In the genomic region with DNA sequence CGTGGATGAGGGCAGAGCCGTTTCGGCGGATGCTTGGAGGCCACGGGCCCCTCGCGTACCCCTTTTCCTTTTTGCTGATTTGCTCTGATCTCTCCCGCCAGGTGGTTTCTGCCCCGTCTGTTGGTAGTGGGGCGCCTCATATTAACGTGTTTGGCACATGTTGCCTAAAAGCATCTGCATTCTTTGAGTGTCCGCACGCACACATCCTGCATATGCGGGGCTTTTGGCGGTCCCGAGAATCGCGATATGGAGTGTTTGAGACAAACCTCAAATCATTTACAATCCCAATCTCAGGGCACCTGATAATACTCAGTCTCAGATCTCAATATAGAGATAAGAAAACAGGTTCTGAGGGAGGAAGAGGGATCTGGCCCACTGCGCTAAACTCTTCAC, we compare ENCODE assay signal across 7 cellular contexts. TPM values are rescaled to one million over a fixed set of nuclear protein-coding genes. Genes with fewer than 3 reads are reported as not detected.
DNase-seq lines count a peak whose midpoint lies in the region; ATAC-seq, FAIRE-seq and TF ChIP-seq lines count a peak whose summit lies in the region.

No MANE protein-coding gene starts in this region.

- H3K4me1 ChIP-seq in HUES64 (ENCODE audit: insufficient read depth, low read length) (peaks cover 23% of the 10 kb centered on the region; the same call in 1 of the 2 replicates), keratinocyte (ENCODE audit: control insufficient read depth, extremely low read depth, insufficient read depth, low read length) (peaks cover 19% of the 10 kb centered on the region), subcutaneous abdominal adipose tissue (ENCODE audit: control insufficient read depth in 5 of 5, insufficient read depth in 5 of 5, low read length in 5 of 5) (peaks cover 23 to 56% (median 43%) of the 10 kb centered on the region in 5 donors)

- peaks cover 26% of the 10 kb centered on the region for H3K4me1 Mint-ChIP-seq in activated naive CD8-positive, alpha-beta T cell treated with anti-CD3 and anti-CD28 coated beads for 36 hours

- dilution Hi-C loops in keratinocyte (cut with MboI; ENCODE audit: extremely low pct_ligation_motif_present, low sequenced_read_pairs), result no loop called here

- H3K36me3 ChIP-seq in HUES64 (ENCODE audit: insufficient read depth, low read length), result peaks cover 23% of the 10 kb centered on the region
- peaks cover 15 to 28% of the 10 kb centered on the region in 2 experiments for H3K36me3 ChIP-seq in keratinocyte (ENCODE audit: control insufficient read depth in 2 of 2, extremely low read depth in 1 of 2, insufficient read depth in 2 of 2, low read length in 2 of 2)
- H3K36me3 ChIP-seq in subcutaneous abdominal adipose tissue (ENCODE audit: control insufficient read depth in 5 of 5, insufficient read depth in 5 of 5, low read length in 5 of 5), result peaks cover 0 to 27% (median 19%) of the 10 kb centered on the region in 5 donors

- no peaks in the 10 kb centered on the region for H3K9me3 Mint-ChIP-seq in activated naive CD8-positive, alpha-beta T cell treated with anti-CD3 and anti-CD28 coated beads for 36 hours

- intact Hi-C loops in posterior vena cava (cut with DNase I), result no loop called here

- peaks cover 5% of the 10 kb centered on the region for H3K27me3 Mint-ChIP-seq in activated naive CD8-positive, alpha-beta T cell treated with anti-CD3 and anti-CD28 coated beads for 36 hours

- no peak for FAIRE-seq in keratinocyte (lab: Jason Lieb, UNC)

- peaks cover 34% of the 10 kb centered on the region for H4K20me1 ChIP-seq in keratinocyte (ENCODE audit: control insufficient read depth, extremely low read depth, insufficient read depth, low read length)

- peaks cover 40% of the 10 kb centered on the region for H3K36me3 Mint-ChIP-seq in activated naive CD8-positive, alpha-beta T cell treated with anti-CD3 and anti-CD28 coated beads for 36 hours

- H3K27me3 ChIP-seq in HUES64 (ENCODE audit: insufficient read depth, low read length) (no peaks in the 10 kb centered on the region), keratinocyte (ENCODE audit: control insufficient read depth, extremely low read depth, insufficient read depth, low read length) (no peaks in the 10 kb centered on the region), subcutaneous abdominal adipose tissue (ENCODE audit: control insufficient read depth in 5 of 5, insufficient read depth in 4 of 5, low read length in 5 of 5) (no peaks in the 10 kb centered on the region)

- H3K4me2 ChIP-seq in keratinocyte (ENCODE audit: control insufficient read depth, extremely low read depth, insufficient read depth, low read depth, low read length), result peak overlapping the region; percentile 94

- H3K79me2 ChIP-seq in keratinocyte (ENCODE audit: control insufficient read depth, insufficient read depth, low read length), result peaks cover 58% of the 10 kb centered on the region

- no peaks in the 10 kb centered on the region for H3K9me1 ChIP-seq in keratinocyte (ENCODE audit: control insufficient read depth, extremely low read depth, insufficient read depth, low read length)

- no peak for ATAC-seq in HG02938 (IDR thresholded peaks at IDR 0.05; ENCODE audit: unreplicated experiment)
- no peak for ATAC-seq in GM18867 (IDR thresholded peaks at IDR 0.05; ENCODE audit: unreplicated experiment)

- no peaks in the 10 kb centered on the region for H3K9me3 ChIP-seq in HUES64 (ENCODE audit: insufficient read depth, low read depth, low read length)
- H3K9me3 ChIP-seq in keratinocyte (ENCODE audit: control insufficient read depth, low read depth, low read length), result no peaks in the 10 kb centered on the region
- H3K9me3 ChIP-seq in subcutaneous abdominal adipose tissue (ENCODE audit: control insufficient read depth in 5 of 5, low read length in 5 of 5), result no peaks in the 10 kb centered on the region

- peak overlapping the region; percentile 95 for H3K27ac Mint-ChIP-seq in activated naive CD8-positive, alpha-beta T cell treated with anti-CD3 and anti-CD28 coated beads for 36 hours

- no peak for DNase-seq in activated naive CD8-positive, alpha-beta T cell treated with anti-CD3 and anti-CD28 coated beads for 36 hours
- DNase-seq in keratinocyte (ENCODE audit: low read depth, low spot score) (no peak), posterior vena cava (ENCODE audit: low spot score) (no peak)

- H2AFZ ChIP-seq in keratinocyte (ENCODE audit: control insufficient read depth, low read length), result peak overlapping the region; percentile 40

- WGBS in HUES64, result under 1% methylated on average over 19 of the region's 19 CpGs

- H3K4me3 Mint-ChIP-seq in activated naive CD8-positive, alpha-beta T cell treated with anti-CD3 and anti-CD28 coated beads for 36 hours, result peak overlapping the region; percentile 85

- H3K27ac ChIP-seq in HUES64 (ENCODE audit: low read depth, low read length), result peak overlapping the region; percentile 100
- peak overlapping the region; percentile 95 for H3K27ac ChIP-seq in keratinocyte (ENCODE audit: control insufficient read depth, insufficient read depth, low read length)
- H3K27ac ChIP-seq in subcutaneous abdominal adipose tissue (ENCODE audit: low read depth, low read length), result peak overlapping the region; percentile 94

- no peak for TF ChIP-seq CTCF in keratinocyte (optimal IDR thresholded peaks at IDR 0.05 in 1 of 3, IDR thresholded peaks at IDR 0.05 in 1 of 3, conservative IDR thresholded peaks at IDR 0.05 in 1 of 3; ENCODE audit: extremely low read depth in 1 of 3, insufficient read depth in 2 of 3, low read length in 3 of 3)

- H3K9ac ChIP-seq in HUES64 (ENCODE audit: low read depth, low read length) (peak overlapping the region; percentile 100), keratinocyte (ENCODE audit: control insufficient read depth, extremely low read depth, insufficient read depth, low read length) (peak overlapping the region; percentile 98), subcutaneous abdominal adipose tissue (ENCODE audit: low read length in 5 of 5) (peak overlapping the region; percentile 84 to 100 (median 94))

- H3K4me3 ChIP-seq in HUES64 (ENCODE audit: low read length), result peak overlapping the region; percentile 78
- H3K4me3 ChIP-seq in keratinocyte (ENCODE audit: control insufficient read depth in 2 of 3, extremely low read depth in 1 of 3, insufficient read depth in 2 of 3, low read depth in 1 of 3, low read length in 3 of 3), result peak overlapping the region; percentile 87 to 99 (median 99)
- H3K4me3 ChIP-seq in subcutaneous abdominal adipose tissue (ENCODE audit: low read depth in 1 of 5, low read length in 5 of 5), result peak overlapping the region; percentile 81 to 95 (median 89)

RNA-seq across cellular contexts. Expression of gene U2AF2, which starts 0.8 kb away (rescaled TPM):
- polyA plus RNA-seq in HUES64 (2013, experiment 1 of 2), result 201 TPM
- 158 TPM for polyA plus RNA-seq in HUES64 (2013, experiment 2 of 2)
- 100 to 1,000 TPM; 341 to 345 TPM for total RNA-seq in activated naive CD8-positive, alpha-beta T cell treated with anti-CD3 and anti-CD28 coated beads for 36 hours
- polyA plus RNA-seq in keratinocyte, result 109 to 157 TPM (median 109 TPM) in 3 replicates
- polyA plus RNA-seq in keratinocyte (2011; ENCODE audit: low read depth), result 104 TPM
- polyA plus RNA-seq in keratinocyte (2011; cell fraction: cytosol; rRNA removed), result 71.4 and 181 TPM in 2 replicates
- polyA plus RNA-seq in keratinocyte (2011; cell fraction: nucleus; rRNA removed), result 194 and 249 TPM in 2 replicates
- 74.1 and 161 TPM in 2 replicates for polyA plus RNA-seq in keratinocyte (2012; ENCODE audit: low replicate concordance)
- polyA minus RNA-seq in keratinocyte, result 80.8 to 152 TPM (median 96.3 TPM) in 3 replicates
- 148 TPM for polyA minus RNA-seq in keratinocyte (2011; cell fraction: cytosol; rRNA and poly(A)+ RNA removed)
- polyA minus RNA-seq in keratinocyte (2011; cell fraction: nucleus; rRNA and poly(A)+ RNA removed), result 94.0 and 97.5 TPM in 2 replicates
- 10 to 100 TPM; 89.3 to 91.7 TPM for total RNA-seq in posterior vena cava

RNA-seq across cellular contexts. Expression of gene CCDC106, which starts 7.6 kb away (rescaled TPM):
- polyA plus RNA-seq in HUES64 (2013, experiment 1 of 2), result 8.7 TPM
- polyA plus RNA-seq in HUES64 (2013, experiment 2 of 2), result 12.6 TPM
- 10 to 100 TPM; 10.9 to 12.0 TPM for total RNA-seq in activated naive CD8-positive, alpha-beta T cell treated with anti-CD3 and anti-CD28 coated beads for 36 hours
- 2.3 to 3.5 TPM (median 3.1 TPM) in 3 replicates for polyA plus RNA-seq in keratinocyte
- 1.8 TPM for polyA plus RNA-seq in keratinocyte (2011; ENCODE audit: low read depth)
- 1.6 and 4.0 TPM in 2 replicates for polyA plus RNA-seq in keratinocyte (2011; cell fraction: cytosol; rRNA removed)
- 2.4 and 4.4 TPM in 2 replicates for polyA plus RNA-seq in keratinocyte (2011; cell fraction: nucleus; rRNA removed)
- polyA plus RNA-seq in keratinocyte (2012; ENCODE audit: low replicate concordance), result 2.8 and 4.6 TPM in 2 replicates
- 0.96 to 3.7 TPM (median 1.1 TPM) in 3 replicates for polyA minus RNA-seq in keratinocyte
- 1.5 TPM for polyA minus RNA-seq in keratinocyte (2011; cell fraction: cytosol; rRNA and poly(A)+ RNA removed)
- polyA minus RNA-seq in keratinocyte (2011; cell fraction: nucleus; rRNA and poly(A)+ RNA removed), result 0.62 and 0.84 TPM in 2 replicates
- total RNA-seq in posterior vena cava, result 10 to 100 TPM in 1 of 2 donors, 1 to 10 TPM in 1; 8.6 to 13.6 TPM

RNA-seq across cellular contexts. Expression of gene ZNF581, which starts 12.2 kb away (rescaled TPM):
- 34.8 TPM for polyA plus RNA-seq in HUES64 (2013, experiment 1 of 2)
- 47.0 TPM for polyA plus RNA-seq in HUES64 (2013, experiment 2 of 2)
- 10 to 100 TPM; 39.9 to 42.3 TPM for total RNA-seq in activated naive CD8-positive, alpha-beta T cell treated with anti-CD3 and anti-CD28 coated beads for 36 hours
- polyA plus RNA-seq in keratinocyte, result 14.8 to 18.7 TPM (median 17.1 TPM) in 3 replicates
- polyA plus RNA-seq in keratinocyte (2011; ENCODE audit: low read depth), result 5.0 TPM
- 15.0 and 26.2 TPM in 2 replicates for polyA plus RNA-seq in keratinocyte (2011; cell fraction: cytosol; rRNA removed)
- 12.8 and 15.9 TPM in 2 replicates for polyA plus RNA-seq in keratinocyte (2011; cell fraction: nucleus; rRNA removed)
- polyA plus RNA-seq in keratinocyte (2012; ENCODE audit: low replicate concordance), result 23.6 and 36.3 TPM in 2 replicates
- polyA minus RNA-seq in keratinocyte, result 13.6 to 28.6 TPM (median 26.6 TPM) in 3 replicates
- polyA minus RNA-seq in keratinocyte (2011; cell fraction: cytosol; rRNA and poly(A)+ RNA removed), result 21.7 TPM
- 6.0 and 7.7 TPM in 2 replicates for polyA minus RNA-seq in keratinocyte (2011; cell fraction: nucleus; rRNA and poly(A)+ RNA removed)
- total RNA-seq in posterior vena cava, result 10 to 100 TPM in 1 of 2 donors, 1 to 10 TPM in 1; 8.0 to 12.0 TPM

RNA-seq across cellular contexts. Expression of gene ZNF580, which starts 14.8 kb away (rescaled TPM):
- polyA plus RNA-seq in HUES64 (2013, experiment 1 of 2), result 15.0 TPM
- polyA plus RNA-seq in HUES64 (2013, experiment 2 of 2), result 21.9 TPM
- total RNA-seq in activated naive CD8-positive, alpha-beta T cell treated with anti-CD3 and anti-CD28 coated beads for 36 hours, result 10 to 100 TPM; 29.6 to 30.6 TPM
- polyA plus RNA-seq in keratinocyte, result 3.0 to 8.3 TPM (median 3.7 TPM) in 3 replicates
- 3.4 TPM for polyA plus RNA-seq in keratinocyte (2011; ENCODE audit: low read depth)
- 9.4 and 16.5 TPM in 2 replicates for polyA plus RNA-seq in keratinocyte (2011; cell fraction: cytosol; rRNA removed)
- polyA plus RNA-seq in keratinocyte (2011; cell fraction: nucleus; rRNA removed), result 15.2 and 24.1 TPM in 2 replicates
- 20.5 and 21.3 TPM in 2 replicates for polyA plus RNA-seq in keratinocyte (2012; ENCODE audit: low replicate concordance)
- 3.1 to 16.1 TPM (median 4.9 TPM) in 3 replicates for polyA minus RNA-seq in keratinocyte
- 15.3 TPM for polyA minus RNA-seq in keratinocyte (2011; cell fraction: cytosol; rRNA and poly(A)+ RNA removed)
- 3.5 and 4.3 TPM in 2 replicates for polyA minus RNA-seq in keratinocyte (2011; cell fraction: nucleus; rRNA and poly(A)+ RNA removed)
- 10 to 100 TPM; 32.0 to 36.7 TPM for total RNA-seq in posterior vena cava

RNA-seq across cellular contexts. Expression of gene EPN1, which starts 19.4 kb away (rescaled TPM):
- polyA plus RNA-seq in HUES64 (2013, experiment 1 of 2), result 83.3 TPM
- polyA plus RNA-seq in HUES64 (2013, experiment 2 of 2), result 87.1 TPM
- 10 to 100 TPM; 37.1 to 39.5 TPM for total RNA-seq in activated naive CD8-positive, alpha-beta T cell treated with anti-CD3 and anti-CD28 coated beads for 36 hours
- 23.0 to 62.1 TPM (median 23.3 TPM) in 3 replicates for polyA plus RNA-seq in keratinocyte
- polyA plus RNA-seq in keratinocyte (2011; ENCODE audit: low read depth), result 42.7 TPM
- 23.0 and 87.0 TPM in 2 replicates for polyA plus RNA-seq in keratinocyte (2011; cell fraction: cytosol; rRNA removed)
- 22.0 and 30.0 TPM in 2 replicates for polyA plus RNA-seq in keratinocyte (2011; cell fraction: nucleus; rRNA removed)
- 62.0 and 115 TPM in 2 replicates for polyA plus RNA-seq in keratinocyte (2012; ENCODE audit: low replicate concordance)
- polyA minus RNA-seq in keratinocyte, result 39.3 to 69.5 TPM (median 39.6 TPM) in 3 replicates
- polyA minus RNA-seq in keratinocyte (2011; cell fraction: cytosol; rRNA and poly(A)+ RNA removed), result 199 TPM
- 21.7 and 24.2 TPM in 2 replicates for polyA minus RNA-seq in keratinocyte (2011; cell fraction: nucleus; rRNA and poly(A)+ RNA removed)
- total RNA-seq in posterior vena cava, result 10 to 100 TPM; 75.5 to 76.4 TPM
